In the genomic region with DNA sequence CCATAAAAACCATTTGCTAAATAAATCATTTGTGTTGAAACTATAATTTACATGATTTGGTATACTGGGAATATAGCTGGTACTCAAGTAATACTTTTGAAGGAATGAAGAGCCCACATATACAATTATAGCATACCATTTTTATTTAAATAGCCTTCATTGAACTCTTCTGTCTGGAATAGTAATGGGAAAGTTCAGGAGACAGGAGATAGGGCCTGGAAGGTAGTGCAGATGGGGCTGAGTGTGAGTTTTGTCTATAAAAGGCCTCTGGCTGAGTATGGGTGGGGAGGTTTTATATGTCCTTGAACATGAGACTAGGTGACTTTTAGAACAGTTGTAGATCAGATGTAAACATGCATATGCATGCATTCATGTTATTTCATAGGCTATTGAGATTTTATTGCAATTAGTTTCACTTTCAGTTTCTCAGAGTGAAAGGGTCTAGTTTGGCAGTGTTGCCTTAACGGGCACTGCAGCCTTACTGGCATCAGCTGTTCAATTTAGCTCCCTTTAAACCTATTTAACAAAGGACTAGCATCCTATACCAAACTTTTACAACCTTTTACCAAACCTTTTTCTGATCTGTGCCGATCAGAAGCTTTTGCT, we compare ENCODE assay signal across 8 cellular contexts. TPM values are rescaled to one million over a fixed set of nuclear protein-coding genes. Genes with fewer than 3 reads are reported as not detected.
DNase-seq lines count a peak whose midpoint lies in the region; ATAC-seq and TF ChIP-seq lines count a peak whose summit lies in the region.

No MANE protein-coding gene starts in this region.

- H3K36me3 ChIP-seq in gastrocnemius medialis (no peaks in the 10 kb centered on the region), H7 (replicated peaks; ENCODE audit: control insufficient read depth, insufficient read depth, low read length) (no peaks in the 10 kb centered on the region)

- ATAC-seq in GM21737 (IDR thresholded peaks at IDR 0.05; ENCODE audit: unreplicated experiment) (peak; percentile 72), gastrocnemius medialis (peak; percentile 39 to 69)
- peak; percentile 87 for ATAC-seq in activated CD8-positive, alpha-beta T cell treated with anti-CD3 and anti-CD28 coated beads for 36 hours

- no peaks in the 10 kb centered on the region for H3K9me3 ChIP-seq in gastrocnemius medialis

- H3K27me3 Mint-ChIP-seq in activated CD4-positive, alpha-beta T cell treated with anti-CD3 and anti-CD28 coated beads, Interleukin-2, amount 10 ng/mL, durations not matched to agents 24 days and 14 days: no peaks in the 10 kb centered on the region
- no peaks in the 10 kb centered on the region for H3K27me3 Mint-ChIP-seq in activated CD8-positive, alpha-beta T cell treated with anti-CD3 and anti-CD28 coated beads for 36 hours

- peaks cover 30% of the 10 kb centered on the region for H3K4me1 Mint-ChIP-seq in activated CD4-positive, alpha-beta T cell treated with anti-CD3 and anti-CD28 coated beads, Interleukin-2, amount 10 ng/mL, durations not matched to agents 24 days and 14 days
- H3K4me1 Mint-ChIP-seq in activated CD8-positive, alpha-beta T cell treated with anti-CD3 and anti-CD28 coated beads for 36 hours (ENCODE audit: low read depth): peaks cover 35% of the 10 kb centered on the region

- CTCF ChIA-PET in activated CD8-positive, alpha-beta T cell treated with anti-CD3 and anti-CD28 coated beads for 36 hours (lab: Charles Lee): interaction anchor here (0.9 to 2.1 kb wide), 3 partner anchors 33 to 101 kb away, joined by 3 to 9 read pairs (median 3); no protein-coding TSS in a partner anchor

- in situ Hi-C loops in gastrocnemius medialis (cut with MboI; ENCODE audit: low sequenced_read_pairs in 4 of 4): no loop called here

- H3K36me3 Mint-ChIP-seq in activated CD4-positive, alpha-beta T cell treated with anti-CD3 and anti-CD28 coated beads, Interleukin-2, amount 10 ng/mL, durations not matched to agents 24 days and 14 days (ENCODE audit: low read depth): no peaks in the 10 kb centered on the region
- H3K36me3 Mint-ChIP-seq in activated CD8-positive, alpha-beta T cell treated with anti-CD3 and anti-CD28 coated beads for 36 hours (ENCODE audit: low read depth): no peaks in the 10 kb centered on the region

- H3K27ac ChIP-seq in gastrocnemius medialis: peak overlapping the region; percentile 19 to 49 (median 46)

- no peak for TF ChIP-seq POLR2A in gastrocnemius medialis (IDR thresholded peaks at IDR 0.05)

- peaks cover 4 to 20% of the 10 kb centered on the region in 2 donors for H3K4me1 ChIP-seq in gastrocnemius medialis

- intact Hi-C loops in activated CD4-positive, alpha-beta T cell treated with anti-CD3 and anti-CD28 coated beads, Interleukin-2, amount 10 ng/mL, durations not matched to agents 24 days and 14 days (cut with micrococcal nuclease): loop anchor here (1.0 kb wide), 1 partner anchor 28 kb away; a partner anchor contains a TSS
- intact Hi-C loops in activated CD8-positive, alpha-beta T cell treated with anti-CD3 and anti-CD28 coated beads for 36 hours (cut with micrococcal nuclease): no loop called here
- intact Hi-C loops in gastrocnemius medialis (cut with DNase I; ENCODE audit: low total_unique reads): no loop called here

- peak overlapping the region; percentile 33 to 55 (median 48) for H3K4me3 ChIP-seq in gastrocnemius medialis
- no peak overlapping the region for H3K4me3 ChIP-seq in H7 (ENCODE audit: insufficient read depth, low read depth, low read length)

- no peaks in the 10 kb centered on the region for H3K9me3 Mint-ChIP-seq in activated CD4-positive, alpha-beta T cell treated with anti-CD3 and anti-CD28 coated beads, Interleukin-2, amount 10 ng/mL, durations not matched to agents 24 days and 14 days
- H3K9me3 Mint-ChIP-seq in activated CD8-positive, alpha-beta T cell treated with anti-CD3 and anti-CD28 coated beads for 36 hours: no peaks in the 10 kb centered on the region

- POLR2A ChIA-PET in activated CD8-positive, alpha-beta T cell treated with anti-CD3 and anti-CD28 coated beads for 36 hours (lab: Charles Lee): interaction anchor here (0.7 to 1.6 kb wide), 2 partner anchors 27 to 118 kb away, joined by 4 to 7 read pairs; a partner anchor contains a TSS

- peak overlapping the region; percentile 84 for H3K4me3 Mint-ChIP-seq in activated CD4-positive, alpha-beta T cell treated with anti-CD3 and anti-CD28 coated beads, Interleukin-2, amount 10 ng/mL, durations not matched to agents 24 days and 14 days
- peak overlapping the region; percentile 77 for H3K4me3 Mint-ChIP-seq in activated CD8-positive, alpha-beta T cell treated with anti-CD3 and anti-CD28 coated beads for 36 hours

- DNase-seq in activated CD4-positive, alpha-beta T cell treated with anti-CD3 and anti-CD28 coated beads, Interleukin-2, amount 10 ng/mL, durations not matched to agents 24 days and 14 days: peak; percentile 73
- no peak for DNase-seq in activated CD4-positive, alpha-beta T cell treated with anti-CD3 and anti-CD28 coated beads, Interleukin-2, amount 50 U/mL, for 48 hours
- DNase-seq in KG1 (lab: John Stamatoyannopoulos, UW): peak; percentile 51
- peak; percentile 37 for DNase-seq in activated CD8-positive, alpha-beta T cell treated with anti-CD3 and anti-CD28 coated beads for 36 hours
- DNase-seq in glomerular visceral epithelial cell (ENCODE audit: extremely low spot score): peak; percentile 28
- DNase-seq in gastrocnemius medialis: no peak
- DNase-seq in H7: no peak

- no peak for TF ChIP-seq CTCF in activated CD8-positive, alpha-beta T cell treated with anti-CD3 and anti-CD28 coated beads for 36 hours (IDR thresholded peaks at IDR 0.05)
- TF ChIP-seq CTCF in gastrocnemius medialis (IDR thresholded peaks at IDR 0.05 in 4 of 5, conservative IDR thresholded peaks at IDR 0.05 in 1 of 5): no peak

- H3K27me3 ChIP-seq in gastrocnemius medialis (no peaks in the 10 kb centered on the region), H7 (ENCODE audit: control insufficient read depth, insufficient read depth, low read length) (no peaks in the 10 kb centered on the region)

- H3K27ac Mint-ChIP-seq in activated CD4-positive, alpha-beta T cell treated with anti-CD3 and anti-CD28 coated beads, Interleukin-2, amount 10 ng/mL, durations not matched to agents 24 days and 14 days: peak overlapping the region; percentile 68
- H3K27ac Mint-ChIP-seq in activated CD8-positive, alpha-beta T cell treated with anti-CD3 and anti-CD28 coated beads for 36 hours: peak overlapping the region; percentile 85

RNA-seq across cellular contexts. Expression of a gene that starts 27.2 kb away (rescaled TPM):
- total RNA-seq in activated CD4-positive, alpha-beta T cell treated with anti-CD3 and anti-CD28 coated beads, Interleukin-2, amount 10 ng/mL, durations not matched to agents 24 days and 14 days: 85.9 and 87.2 TPM in 2 replicates
- 10 to 100 TPM; 69.2 to 74.6 TPM for total RNA-seq in activated CD8-positive, alpha-beta T cell treated with anti-CD3 and anti-CD28 coated beads for 36 hours
- total RNA-seq in gastrocnemius medialis: 10 to 100 TPM; 25.9 to 47.3 (median 41.7) TPM
- 41.4 and 50.3 TPM in 2 replicates for total RNA-seq in H7 (2014; rRNA removed; shearing (Covaris generic))

RNA-seq across cellular contexts. Expression of a gene that starts 27.4 kb away (rescaled TPM):
- total RNA-seq in activated CD4-positive, alpha-beta T cell treated with anti-CD3 and anti-CD28 coated beads, Interleukin-2, amount 10 ng/mL, durations not matched to agents 24 days and 14 days: 18.1 and 18.7 TPM in 2 replicates
- 10 to 100 TPM; 20.2 to 21.0 TPM for total RNA-seq in activated CD8-positive, alpha-beta T cell treated with anti-CD3 and anti-CD28 coated beads for 36 hours
- 10 to 100 TPM in 2 of 4 donors, 1 to 10 TPM in 2; 7.8 to 12.5 (median 9.8) TPM for total RNA-seq in gastrocnemius medialis
- total RNA-seq in H7 (2014; rRNA removed; shearing (Covaris generic)): 2.1 and 3.5 TPM in 2 replicates

Comparison
In these comparisons a context has a peak if more than half of its experiments do, and no peak if none do; other contexts are left out.
1. DNase-seq: peak in activated CD4-positive, alpha-beta T cell treated with anti-CD3 and anti-CD28 coated beads, Interleukin-2, amount 10 ng/mL, durations not matched to agents 24 days and 14 days (single experiment), KG1 (single experiment), activated CD8-positive, alpha-beta T cell treated with anti-CD3 and anti-CD28 coated beads for 36 hours (single experiment) and glomerular visceral epithelial cell (single experiment); none in activated CD4-positive, alpha-beta T cell treated with anti-CD3 and anti-CD28 coated beads, Interleukin-2, amount 50 U/mL, for 48 hours (0 of 2), gastrocnemius medialis (0 of 2) and H7 (single experiment).
2. Peak in every context shown above with its lines, with median percentiles within 50 percentile points of each other: ATAC-seq.